Comparison of ENCODE assay signal across 13 cellular contexts in the genomic region with DNA sequence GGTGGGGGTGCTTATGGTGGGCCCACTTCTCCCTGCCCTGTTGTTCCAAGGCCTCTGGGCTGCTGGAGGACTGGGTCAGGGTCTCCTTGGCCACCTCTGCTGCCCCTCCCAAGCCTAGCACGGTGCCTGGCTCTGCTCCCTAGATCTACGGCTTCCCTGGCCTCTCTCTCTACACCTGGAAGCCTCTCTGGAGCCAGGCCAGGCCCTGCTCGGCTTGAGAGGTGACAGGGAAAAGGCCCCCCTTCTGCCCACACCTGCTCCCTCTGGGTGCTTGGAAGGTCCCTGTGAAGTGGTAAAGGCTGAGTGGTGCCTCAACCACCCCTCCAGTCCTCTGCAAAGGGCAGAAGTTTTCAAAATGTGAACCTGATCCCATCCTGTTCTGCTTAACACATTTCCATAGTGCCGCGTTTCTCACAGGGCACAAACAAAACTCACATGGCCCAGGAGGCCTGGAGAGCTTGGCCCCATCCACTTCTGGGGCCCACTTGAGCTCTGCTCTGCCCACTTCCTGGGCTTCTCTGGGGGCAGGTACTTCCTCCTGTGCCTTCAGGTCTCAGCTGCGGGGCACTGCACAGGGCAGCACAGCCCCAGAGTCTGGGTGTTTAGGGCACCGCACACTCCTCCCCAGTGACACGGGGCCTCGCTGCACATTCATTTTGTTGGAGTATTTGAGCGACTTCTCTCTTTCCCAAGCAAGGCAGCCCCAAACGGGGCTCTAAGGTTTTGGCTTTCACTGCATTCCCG.
DNase-seq lines count a peak whose midpoint lies in the region; ATAC-seq, FAIRE-seq and TF ChIP-seq lines count a peak whose summit lies in the region.
"Had no signal": no experiment of that assay in that cellular context is flagged by ENCODE, and none has a peak within 500 bp of the region (broad histone marks: within the 10 kb centered on the region; RNA-seq: fewer than 3 reads in every experiment).

No MANE protein-coding gene starts in this region.

- H3K9me3 Mint-ChIP-seq in activated naive CD4-positive, alpha-beta T cell treated with anti-CD3 and anti-CD28 coated beads, Interleukin-2, amount 10 ng/mL, durations not matched to agents 7 days and 5 days, result no peaks in the 10 kb centered on the region
- H3K9me3 Mint-ChIP-seq in stimulated activated effector memory CD8-positive, alpha-beta T cell treated with anti-CD3 and anti-CD28 coated beads, Interleukin-12 subunit alpha, Interleukin-12 subunit beta, amount 100 ng/mL, for 72 hours, result no peaks in the 10 kb centered on the region

- no peak overlapping the region for H3K4me2 ChIP-seq in GM12878 (ENCODE audit: control insufficient read depth, insufficient read depth)

- 76% methylated on average over 12 of the region's 12 CpGs for WGBS in GM12878 (ENCODE audit: insufficient coverage, insufficient replicate concordance, low lambda C conversion rate, missing lambda C conversion rate)

- no peak; the same call in 1 of the 3 replicates for ATAC-seq in GM12878
- peak; percentile 48 for ATAC-seq in stimulated activated effector memory CD8-positive, alpha-beta T cell treated with anti-CD3 and anti-CD28 coated beads, Interleukin-12 subunit alpha, Interleukin-12 subunit beta, amount 100 ng/mL, for 72 hours

- H2AFZ ChIP-seq in GM12878 (ENCODE audit: control insufficient read depth, low read depth, low read length), result no peak overlapping the region

- no peak overlapping the region for H3K4me3 Mint-ChIP-seq in activated naive CD4-positive, alpha-beta T cell treated with anti-CD3 and anti-CD28 coated beads, Interleukin-2, amount 10 ng/mL, durations not matched to agents 7 days and 5 days
- H3K4me3 Mint-ChIP-seq in stimulated activated effector memory CD8-positive, alpha-beta T cell treated with anti-CD3 and anti-CD28 coated beads, Interleukin-12 subunit alpha, Interleukin-12 subunit beta, amount 100 ng/mL, for 72 hours, result no peak overlapping the region

- no peak for TF ChIP-seq EP300 in GM12878 (IDR thresholded peaks at IDR 0.05; ENCODE audit: borderline replicate concordance in 1 of 2, control insufficient read depth in 1 of 2, low read depth in 2 of 2, low read length in 2 of 2)

- in situ Hi-C loops in GM12878 (cut with MboI), result no loop called here

- RAD21 ChIA-PET in GM12878 (lab: Charles Lee; ENCODE audit: unreplicated experiment), result no interaction called here

- no peak overlapping the region for H3K9ac ChIP-seq in GM12878 (ENCODE audit: control insufficient read depth, insufficient read depth, low read length)

- intact Hi-C loops in GM12878 (cut with micrococcal nuclease; ENCODE audit: unreplicated experiment), result no loop called here

- H3K36me3 Mint-ChIP-seq in activated naive CD4-positive, alpha-beta T cell treated with anti-CD3 and anti-CD28 coated beads, Interleukin-2, amount 10 ng/mL, durations not matched to agents 7 days and 5 days, result peaks cover 63% of the 10 kb centered on the region
- peaks cover 94% of the 10 kb centered on the region for H3K36me3 Mint-ChIP-seq in stimulated activated effector memory CD8-positive, alpha-beta T cell treated with anti-CD3 and anti-CD28 coated beads, Interleukin-12 subunit alpha, Interleukin-12 subunit beta, amount 100 ng/mL, for 72 hours

- H3K4me3 ChIP-seq in Jurkat, Clone E6-1 (ENCODE audit: low read length), result no peak overlapping the region
- H3K4me3 ChIP-seq in GM12878, result no peak overlapping the region
- H3K4me3 ChIP-seq: spleen, suprapubic skin had no signal

- peaks cover 10% of the 10 kb centered on the region for H3K4me1 Mint-ChIP-seq in activated naive CD4-positive, alpha-beta T cell treated with anti-CD3 and anti-CD28 coated beads, Interleukin-2, amount 10 ng/mL, durations not matched to agents 7 days and 5 days
- peaks cover 34% of the 10 kb centered on the region for H3K4me1 Mint-ChIP-seq in stimulated activated effector memory CD8-positive, alpha-beta T cell treated with anti-CD3 and anti-CD28 coated beads, Interleukin-12 subunit alpha, Interleukin-12 subunit beta, amount 100 ng/mL, for 72 hours

- no peaks in the 10 kb centered on the region for H3K27me3 ChIP-seq in GM12878 (replicated peaks in 1 of 2; ENCODE audit: control insufficient read depth in 2 of 2, insufficient read depth in 2 of 2, low read length in 1 of 2)
- H3K27me3 ChIP-seq: spleen, suprapubic skin had no signal

- TF ChIP-seq CTCF in GM12878 (IDR thresholded peaks at IDR 0.05 in 2 of 3, conservative IDR thresholded peaks at IDR 0.05 in 1 of 3; ENCODE audit: control insufficient read depth in 2 of 3, extremely low read depth in 1 of 3, insufficient read depth in 1 of 3, low read depth in 3 of 3, low read length in 3 of 3), result no peak

- H3K79me2 ChIP-seq in GM12878 (ENCODE audit: control insufficient read depth, insufficient read depth, low read length), result no peaks in the 10 kb centered on the region

- FAIRE-seq in GM12878 (lab: Jason Lieb, UNC), result no peak

- peak overlapping the region; percentile 45 for H3K27ac Mint-ChIP-seq in activated naive CD4-positive, alpha-beta T cell treated with anti-CD3 and anti-CD28 coated beads, Interleukin-2, amount 10 ng/mL, durations not matched to agents 7 days and 5 days
- peak overlapping the region; percentile 94 for H3K27ac Mint-ChIP-seq in stimulated activated effector memory CD8-positive, alpha-beta T cell treated with anti-CD3 and anti-CD28 coated beads, Interleukin-12 subunit alpha, Interleukin-12 subunit beta, amount 100 ng/mL, for 72 hours

- no peak for DNase-seq in activated naive CD4-positive, alpha-beta T cell treated with anti-CD3 and anti-CD28 coated beads, Interleukin-2, amount 10 ng/mL, durations not matched to agents 7 days and 5 days
- no peak for DNase-seq in activated naive CD4-positive, alpha-beta T cell treated with Interleukin-2 at 50 U/mL for 16 hours
- DNase-seq in Jurkat, Clone E6-1 (ENCODE audit: low read depth, low spot score), result peak; percentile 34
- DNase-seq in GM12878 (ENCODE audit: low read depth, low spot score), result no peak
- DNase-seq in stimulated activated effector memory CD8-positive, alpha-beta T cell treated with anti-CD3 and anti-CD28 coated beads, Interleukin-12 subunit alpha, Interleukin-12 subunit beta, amount 100 ng/mL, for 72 hours (ENCODE audit: low spot score in 2 of 2), result no peak
- no peak for DNase-seq in LoVo (ENCODE audit: low spot score)
- no peak for DNase-seq in NK-92 treated with Interleukin-12 subunit alpha and Interleukin-12 subunit beta, amount 100 ng/mL, for 24 hours (lab: John Stamatoyannopoulos, UW)
- DNase-seq in GM19238 (ENCODE audit: insufficient read length, low spot score), result no peak
- DNase-seq: activated CD4-positive, CD25-positive, alpha-beta regulatory T cell; NCI-H226; spleen; SW 1271 had no signal

- H3K9me3 ChIP-seq in GM12878 (replicated peaks; ENCODE audit: control insufficient read depth, insufficient read depth, low read length), result no peaks in the 10 kb centered on the region
- H3K9me3 ChIP-seq: spleen, suprapubic skin had no signal

- peaks cover 24 to 33% of the 10 kb centered on the region in 2 experiments for H3K36me3 ChIP-seq in GM12878 (ENCODE audit: control insufficient read depth in 2 of 2, insufficient read depth in 2 of 2, low read length in 1 of 2)

- SMC1A ChIA-PET in GM12878 (lab: Charles Lee; ENCODE audit: uncharacterized antibody, unreplicated experiment), result no interaction called here

- H3K4me1 ChIP-seq in GM12878 (ENCODE audit: control insufficient read depth, insufficient read depth, low read length), result no peaks in the 10 kb centered on the region
- H3K4me1 ChIP-seq: suprapubic skin had no signal

- CTCF ChIA-PET in activated naive CD4-positive, alpha-beta T cell treated with anti-CD3 and anti-CD28 coated beads, Interleukin-2, amount 10 ng/mL, durations not matched to agents 7 days and 5 days (lab: Charles Lee), result no interaction called here
- CTCF ChIA-PET in GM12878 (lab: Yijun Ruan, JAX), result no interaction called here

- POLR2A ChIA-PET in GM12878 (lab: Charles Lee), result no interaction called here

- no peaks in the 10 kb centered on the region for H3K27me3 Mint-ChIP-seq in activated naive CD4-positive, alpha-beta T cell treated with anti-CD3 and anti-CD28 coated beads, Interleukin-2, amount 10 ng/mL, durations not matched to agents 7 days and 5 days

- no peak for TF ChIP-seq RAD21 in GM12878 (IDR thresholded peaks at IDR 0.05; ENCODE audit: insufficient read depth, low read depth, low read length)

- 0 out of 2 replicates have a peak, but pooled peaks have one; percentile 9 for TF ChIP-seq POLR2A in GM12878 (IDR thresholded peaks at IDR 0.05; ENCODE audit: low read depth, low read length)

- BruUV-seq in GM12878 (replicated peaks; lab: Mats Ljungman, UMichigan), result no TSS peak

- no peak overlapping the region for H3K27ac ChIP-seq in GM12878 (ENCODE audit: control insufficient read depth, insufficient read depth)
- H3K27ac ChIP-seq: suprapubic skin had no signal

- H4K20me1 ChIP-seq in GM12878 (ENCODE audit: control insufficient read depth, insufficient read depth), result no peaks in the 10 kb centered on the region

TF ChIP-seq in GM12878, 131 proteins besides CTCF, POLR2A, EP300 and RAD21:
- TF ChIP-seq PAX5 (IDR thresholded peaks at IDR 0.05; ENCODE audit: borderline replicate concordance, low read depth, low read length), result no peak
